ENCODE assay signal across 1 cellular context in the genomic region with DNA sequence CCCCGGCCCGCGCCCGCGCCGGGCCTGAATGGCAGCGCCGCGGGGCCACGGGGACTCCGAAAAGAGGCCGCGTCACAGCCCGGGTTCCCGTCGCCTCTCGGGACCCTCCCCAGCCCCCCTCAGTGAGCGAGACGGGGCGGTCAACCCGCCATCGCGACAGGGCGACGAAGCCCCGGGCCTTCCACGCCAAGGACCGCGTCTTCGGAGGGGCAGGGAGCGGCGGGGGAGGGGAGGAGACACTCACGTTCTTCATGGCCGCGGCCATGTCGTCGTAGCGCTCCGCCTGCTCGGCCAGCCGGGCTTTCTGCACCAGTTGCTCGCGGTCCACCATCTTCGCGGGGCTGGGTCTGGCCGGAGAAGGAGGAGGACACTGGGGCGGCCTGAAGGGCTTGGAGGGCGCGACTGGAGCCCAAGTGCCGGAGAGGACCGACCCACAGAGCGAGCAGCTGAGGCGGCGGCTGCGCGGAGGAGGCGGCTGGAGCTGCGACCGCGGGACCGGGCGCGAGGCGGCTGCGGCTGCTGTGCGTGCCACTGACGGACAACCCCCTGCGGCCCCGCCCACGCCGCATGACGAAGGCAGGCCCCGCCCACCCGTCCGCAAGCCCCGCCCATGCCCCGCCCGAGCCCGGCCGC.
TF ChIP-seq lines count a peak whose summit lies in the region.

A gene (minus strand): TSS at position 514 of the 633 bp plus-strand sequence. CDS start 183 bp downstream, at position 331.

TF ChIP-seq in K562, 482 proteins besides CTCF, POLR2A, EP300 and RAD21 (continued from another document and continues in another):
- TF ChIP-seq DNMT1 (IDR thresholded peaks at IDR 0.05) (no peak), TOE1 (IDR thresholded peaks at IDR 0.05; ENCODE audit: borderline replicate concordance) (no peak), TOE1 (CRISPR knock-in tag; IDR thresholded peaks at IDR 0.05; ENCODE audit: borderline replicate concordance, low read depth) (0 out of 2 replicates have a peak, but pooled peaks have one; percentile 84), ATF1 (CRISPR knock-in tag; IDR thresholded peaks at IDR 0.05) (peak; percentile 20; the same call in 1 of the 2 replicates), ATF1 (tag; IDR thresholded peaks at IDR 0.05) (peak; percentile 84), MEF2D (tag; conservative IDR thresholded peaks at IDR 0.05; ENCODE audit: low read depth) (no peak), ZNF668 (CRISPR knock-in tag; IDR thresholded peaks at IDR 0.05) (no peak), FOS (IDR thresholded peaks at IDR 0.05; ENCODE audit: extremely low read depth, insufficient read length) (no peak), POLR3A (IDR thresholded peaks at IDR 0.05; ENCODE audit: borderline replicate concordance, extremely low read depth, insufficient read depth, insufficient read length) (no peak), MCM7 (IDR thresholded peaks at IDR 0.05) (no peak), NCOR1 (IDR thresholded peaks at IDR 0.05) (no peak; the same call in none of the 2 replicates), FOXA3 (CRISPR knock-in tag; conservative IDR thresholded peaks at IDR 0.05 in 1 of 2, IDR thresholded peaks at IDR 0.05 in 1 of 2) (no peak), TCF3 (CRISPR knock-in tag; IDR thresholded peaks at IDR 0.05) (no peak; the same call in 1 of the 2 replicates), SP2 (IDR thresholded peaks at IDR 0.05; ENCODE audit: extremely low read depth, low read depth, low read length, poor library complexity, severe bottlenecking) (no peak), EP400 (IDR thresholded peaks at IDR 0.05) (peak; percentile 90; the same call in 1 of the 2 replicates), HDAC3 (IDR thresholded peaks at IDR 0.05; ENCODE audit: borderline replicate concordance, partially characterized antibody) (no peak), CHD2 (IDR thresholded peaks at IDR 0.05; ENCODE audit: low read depth, low read length) (peak; percentile 41; the same call in 1 of the 2 replicates), ZNF583 (CRISPR knock-in tag; IDR thresholded peaks at IDR 0.05) (no peak), IRF2 (CRISPR knock-in tag; IDR thresholded peaks at IDR 0.05) (no peak; the same call in 1 of the 2 replicates), HCFC1 (IDR thresholded peaks at IDR 0.05; ENCODE audit: low read depth, low read length) (no peak; the same call in 1 of the 2 replicates), SMAD1 (IDR thresholded peaks at IDR 0.05; ENCODE audit: low read depth, low read length, partially characterized antibody) (peak; percentile 36), SNRNP70 (optimal IDR thresholded peaks at IDR 0.05; ENCODE audit: low read depth, low read length) (no peak), TRIM28 (IDR thresholded peaks at IDR 0.05) (peak; percentile 58; the same call in 1 of the 2 replicates), RBM22 (IDR thresholded peaks at IDR 0.05; ENCODE audit: low read depth, low read length, poor library complexity, severe bottlenecking) (peak; percentile 92), SMAD3 (CRISPR knock-in tag; conservative IDR thresholded peaks at IDR 0.05) (0 out of 2 replicates have a peak, but pooled peaks have one; percentile 60), THRAP3 (IDR thresholded peaks at IDR 0.05; ENCODE audit: borderline replicate concordance) (no peak), RBM25 (IDR thresholded peaks at IDR 0.05; ENCODE audit: low read depth, low read length, severe bottlenecking) (peak; percentile 31), SETDB1 (IDR thresholded peaks at IDR 0.05; ENCODE audit: low read length) (no peak), SOX6 (IDR thresholded peaks at IDR 0.05) (0 out of 2 replicates have a peak, but pooled peaks have one; percentile 15), ZNF124 (CRISPR knock-in tag; IDR thresholded peaks at IDR 0.05) (no peak), ZNF584 (CRISPR knock-in tag; IDR thresholded peaks at IDR 0.05; ENCODE audit: low read depth) (no peak), ZFP36 (IDR thresholded peaks at IDR 0.05; ENCODE audit: low read depth, low read length, partially characterized antibody) (peak; percentile 96), MCM2 (IDR thresholded peaks at IDR 0.05; ENCODE audit: low read depth) (no peak), OTX1 (CRISPR knock-in tag; IDR thresholded peaks at IDR 0.05) (0 out of 2 replicates have a peak, but pooled peaks have one; percentile 30), BMI1 (IDR thresholded peaks at IDR 0.05; ENCODE audit: low read length) (no peak), GTF2E2 (tag; IDR thresholded peaks at IDR 0.05) (no peak; the same call in 1 of the 2 replicates), RAD51 (IDR thresholded peaks at IDR 0.05; ENCODE audit: borderline replicate concordance, low read depth) (no peak), TBP (optimal IDR thresholded peaks at IDR 0.05; ENCODE audit: low read depth, low read length) (peak; percentile 97), FOXJ3 (CRISPR knock-in tag; IDR thresholded peaks at IDR 0.05) (no peak), SMAD2 (IDR thresholded peaks at IDR 0.05; ENCODE audit: low read depth, low read length) (no peak), NCOA4 (IDR thresholded peaks at IDR 0.05; ENCODE audit: partially characterized antibody) (no peak), ZFX (CRISPR knock-in tag; IDR thresholded peaks at IDR 0.05) (peak; percentile 75)
- TF ChIP-seq, protein P1, sequence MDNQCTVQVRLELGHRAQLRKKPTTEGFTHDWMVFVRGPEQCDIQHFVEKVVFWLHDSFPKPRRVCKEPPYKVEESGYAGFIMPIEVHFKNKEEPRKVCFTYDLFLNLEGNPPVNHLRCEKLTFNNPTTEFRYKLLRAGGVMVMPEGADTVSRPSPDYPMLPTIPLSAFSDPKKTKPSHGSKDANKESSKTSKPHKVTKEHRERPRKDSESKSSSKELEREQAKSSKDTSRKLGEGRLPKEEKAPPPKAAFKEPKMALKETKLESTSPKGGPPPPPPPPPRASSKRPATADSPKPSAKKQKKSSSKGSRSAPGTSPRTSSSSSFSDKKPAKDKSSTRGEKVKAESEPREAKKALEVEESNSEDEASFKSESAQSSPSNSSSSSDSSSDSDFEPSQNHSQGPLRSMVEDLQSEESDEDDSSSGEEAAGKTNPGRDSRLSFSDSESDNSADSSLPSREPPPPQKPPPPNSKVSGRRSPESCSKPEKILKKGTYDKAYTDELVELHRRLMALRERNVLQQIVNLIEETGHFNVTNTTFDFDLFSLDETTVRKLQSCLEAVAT (IDR thresholded peaks at IDR 0.05), result peak in 1 of 2 experiments; percentile 86; a peak in 2 of 4 replicates
- TF ChIP-seq, protein P2, sequence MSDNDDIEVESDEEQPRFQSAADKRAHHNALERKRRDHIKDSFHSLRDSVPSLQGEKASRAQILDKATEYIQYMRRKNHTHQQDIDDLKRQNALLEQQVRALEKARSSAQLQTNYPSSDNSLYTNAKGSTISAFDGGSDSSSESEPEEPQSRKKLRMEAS (CRISPR knock-in tag; IDR thresholded peaks at IDR 0.05), result peak; percentile 46; the same call in 1 of the 2 replicates
- TF ChIP-seq, protein P3, sequence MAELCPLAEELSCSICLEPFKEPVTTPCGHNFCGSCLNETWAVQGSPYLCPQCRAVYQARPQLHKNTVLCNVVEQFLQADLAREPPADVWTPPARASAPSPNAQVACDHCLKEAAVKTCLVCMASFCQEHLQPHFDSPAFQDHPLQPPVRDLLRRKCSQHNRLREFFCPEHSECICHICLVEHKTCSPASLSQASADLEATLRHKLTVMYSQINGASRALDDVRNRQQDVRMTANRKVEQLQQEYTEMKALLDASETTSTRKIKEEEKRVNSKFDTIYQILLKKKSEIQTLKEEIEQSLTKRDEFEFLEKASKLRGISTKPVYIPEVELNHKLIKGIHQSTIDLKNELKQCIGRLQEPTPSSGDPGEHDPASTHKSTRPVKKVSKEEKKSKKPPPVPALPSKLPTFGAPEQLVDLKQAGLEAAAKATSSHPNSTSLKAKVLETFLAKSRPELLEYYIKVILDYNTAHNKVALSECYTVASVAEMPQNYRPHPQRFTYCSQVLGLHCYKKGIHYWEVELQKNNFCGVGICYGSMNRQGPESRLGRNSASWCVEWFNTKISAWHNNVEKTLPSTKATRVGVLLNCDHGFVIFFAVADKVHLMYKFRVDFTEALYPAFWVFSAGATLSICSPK (IDR thresholded peaks at IDR 0.05; ENCODE audit: borderline replicate concordance), result no peak
- TF ChIP-seq, protein P4, sequence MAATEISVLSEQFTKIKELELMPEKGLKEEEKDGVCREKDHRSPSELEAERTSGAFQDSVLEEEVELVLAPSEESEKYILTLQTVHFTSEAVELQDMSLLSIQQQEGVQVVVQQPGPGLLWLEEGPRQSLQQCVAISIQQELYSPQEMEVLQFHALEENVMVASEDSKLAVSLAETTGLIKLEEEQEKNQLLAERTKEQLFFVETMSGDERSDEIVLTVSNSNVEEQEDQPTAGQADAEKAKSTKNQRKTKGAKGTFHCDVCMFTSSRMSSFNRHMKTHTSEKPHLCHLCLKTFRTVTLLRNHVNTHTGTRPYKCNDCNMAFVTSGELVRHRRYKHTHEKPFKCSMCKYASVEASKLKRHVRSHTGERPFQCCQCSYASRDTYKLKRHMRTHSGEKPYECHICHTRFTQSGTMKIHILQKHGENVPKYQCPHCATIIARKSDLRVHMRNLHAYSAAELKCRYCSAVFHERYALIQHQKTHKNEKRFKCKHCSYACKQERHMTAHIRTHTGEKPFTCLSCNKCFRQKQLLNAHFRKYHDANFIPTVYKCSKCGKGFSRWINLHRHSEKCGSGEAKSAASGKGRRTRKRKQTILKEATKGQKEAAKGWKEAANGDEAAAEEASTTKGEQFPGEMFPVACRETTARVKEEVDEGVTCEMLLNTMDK (IDR thresholded peaks at IDR 0.05; ENCODE audit: borderline replicate concordance, insufficient read depth, low read depth, low read length, poor library complexity, severe bottlenecking), result peak; percentile 0
- TF ChIP-seq, protein P5, sequence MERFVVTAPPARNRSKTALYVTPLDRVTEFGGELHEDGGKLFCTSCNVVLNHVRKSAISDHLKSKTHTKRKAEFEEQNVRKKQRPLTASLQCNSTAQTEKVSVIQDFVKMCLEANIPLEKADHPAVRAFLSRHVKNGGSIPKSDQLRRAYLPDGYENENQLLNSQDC (CRISPR knock-in tag; IDR thresholded peaks at IDR 0.05), result no peak
- TF ChIP-seq, protein P6, sequence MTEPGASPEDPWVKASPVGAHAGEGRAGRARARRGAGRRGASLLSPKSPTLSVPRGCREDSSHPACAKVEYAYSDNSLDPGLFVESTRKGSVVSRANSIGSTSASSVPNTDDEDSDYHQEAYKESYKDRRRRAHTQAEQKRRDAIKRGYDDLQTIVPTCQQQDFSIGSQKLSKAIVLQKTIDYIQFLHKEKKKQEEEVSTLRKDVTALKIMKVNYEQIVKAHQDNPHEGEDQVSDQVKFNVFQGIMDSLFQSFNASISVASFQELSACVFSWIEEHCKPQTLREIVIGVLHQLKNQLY (CRISPR knock-in tag; conservative IDR thresholded peaks at IDR 0.05), result peak in 1 of 2 experiments; percentile 67; a peak in 2 of 4 replicates
- TF ChIP-seq, protein P7, sequence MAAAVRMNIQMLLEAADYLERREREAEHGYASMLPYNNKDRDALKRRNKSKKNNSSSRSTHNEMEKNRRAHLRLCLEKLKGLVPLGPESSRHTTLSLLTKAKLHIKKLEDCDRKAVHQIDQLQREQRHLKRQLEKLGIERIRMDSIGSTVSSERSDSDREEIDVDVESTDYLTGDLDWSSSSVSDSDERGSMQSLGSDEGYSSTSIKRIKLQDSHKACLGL (CRISPR knock-in tag; IDR thresholded peaks at IDR 0.05; ENCODE audit: borderline replicate concordance, poor library complexity, severe bottlenecking), result peak; percentile 83
- TF ChIP-seq, protein P8, sequence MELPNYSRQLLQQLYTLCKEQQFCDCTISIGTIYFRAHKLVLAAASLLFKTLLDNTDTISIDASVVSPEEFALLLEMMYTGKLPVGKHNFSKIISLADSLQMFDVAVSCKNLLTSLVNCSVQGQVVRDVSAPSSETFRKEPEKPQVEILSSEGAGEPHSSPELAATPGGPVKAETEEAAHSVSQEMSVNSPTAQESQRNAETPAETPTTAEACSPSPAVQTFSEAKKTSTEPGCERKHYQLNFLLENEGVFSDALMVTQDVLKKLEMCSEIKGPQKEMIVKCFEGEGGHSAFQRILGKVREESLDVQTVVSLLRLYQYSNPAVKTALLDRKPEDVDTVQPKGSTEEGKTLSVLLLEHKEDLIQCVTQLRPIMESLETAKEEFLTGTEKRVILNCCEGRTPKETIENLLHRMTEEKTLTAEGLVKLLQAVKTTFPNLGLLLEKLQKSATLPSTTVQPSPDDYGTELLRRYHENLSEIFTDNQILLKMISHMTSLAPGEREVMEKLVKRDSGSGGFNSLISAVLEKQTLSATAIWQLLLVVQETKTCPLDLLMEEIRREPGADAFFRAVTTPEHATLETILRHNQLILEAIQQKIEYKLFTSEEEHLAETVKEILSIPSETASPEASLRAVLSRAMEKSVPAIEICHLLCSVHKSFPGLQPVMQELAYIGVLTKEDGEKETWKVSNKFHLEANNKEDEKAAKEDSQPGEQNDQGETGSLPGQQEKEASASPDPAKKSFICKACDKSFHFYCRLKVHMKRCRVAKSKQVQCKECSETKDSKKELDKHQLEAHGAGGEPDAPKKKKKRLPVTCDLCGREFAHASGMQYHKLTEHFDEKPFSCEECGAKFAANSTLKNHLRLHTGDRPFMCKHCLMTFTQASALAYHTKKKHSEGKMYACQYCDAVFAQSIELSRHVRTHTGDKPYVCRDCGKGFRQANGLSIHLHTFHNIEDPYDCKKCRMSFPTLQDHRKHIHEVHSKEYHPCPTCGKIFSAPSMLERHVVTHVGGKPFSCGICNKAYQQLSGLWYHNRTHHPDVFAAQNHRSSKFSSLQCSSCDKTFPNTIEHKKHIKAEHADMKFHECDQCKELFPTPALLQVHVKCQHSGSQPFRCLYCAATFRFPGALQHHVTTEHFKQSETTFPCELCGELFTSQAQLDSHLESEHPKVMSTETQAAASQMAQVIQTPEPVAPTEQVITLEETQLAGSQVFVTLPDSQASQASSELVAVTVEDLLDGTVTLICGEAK (IDR thresholded peaks at IDR 0.05), result no peak
- TF ChIP-seq, protein P8 (CRISPR knock-in tag; IDR thresholded peaks at IDR 0.05), result no peak
